8 cellular contexts compared by ENCODE assay signal in the genomic region with DNA sequence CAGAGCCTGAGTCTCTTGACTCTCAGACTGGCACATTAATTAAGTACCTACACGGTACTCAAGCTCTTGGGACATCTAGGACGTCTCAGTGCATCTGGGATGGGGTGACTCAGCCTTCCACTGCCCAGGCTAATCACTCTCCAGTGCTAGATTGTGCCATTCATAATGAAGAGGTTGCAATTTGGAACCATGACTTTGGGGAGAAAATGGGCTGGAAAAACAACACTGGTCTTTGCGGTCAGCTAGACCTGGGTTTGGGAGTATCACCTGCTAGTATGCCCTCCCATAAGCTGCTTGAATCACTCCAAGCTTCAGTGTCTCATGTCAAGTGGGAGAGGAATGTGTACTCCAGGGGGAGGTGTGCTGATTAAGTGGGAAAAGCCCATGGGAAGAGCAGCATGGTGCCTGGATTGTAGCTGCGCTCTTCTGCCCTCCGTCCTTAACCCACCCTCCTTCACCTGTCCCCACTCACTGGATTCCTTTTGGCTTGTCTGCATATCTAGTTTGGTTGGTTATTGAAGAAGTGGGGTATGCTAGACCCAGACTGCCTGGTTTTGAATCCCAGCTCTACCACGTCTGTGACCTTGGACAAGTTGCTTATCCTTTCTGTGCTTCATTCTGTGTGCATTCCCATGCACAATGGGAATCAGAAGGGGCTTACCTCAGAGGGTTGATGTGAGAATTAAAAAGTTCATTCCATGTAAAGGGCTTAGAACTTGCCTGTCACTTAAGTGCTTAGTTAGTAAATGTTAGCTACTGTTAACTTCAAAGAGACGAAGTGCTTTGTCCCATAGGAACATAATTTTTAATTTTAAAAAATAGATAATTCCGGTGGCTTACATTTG. TPM values are rescaled to one million over a fixed set of nuclear protein-coding genes. Genes with fewer than 3 reads are reported as not detected.
DNase-seq lines count a peak whose midpoint lies in the region; ATAC-seq and TF ChIP-seq lines count a peak whose summit lies in the region.

No MANE protein-coding gene starts in this region.

- 0 out of 22 replicates have a peak, but pooled peaks cover 0 to 5% (median 0%) of the 10 kb centered on the region in 11 experiments for H4K20me1 ChIP-seq in BLaER1 treated with 17β-estradiol and CSF1 and Interleukin-3, amounts not matched to agents 10 nM and 100 nM

- 46 to 53% (median 52%) methylated on average over 8 of the region's 8 CpGs for WGBS in ovary, 3 donors

- H3K36me3 ChIP-seq in BLaER1 treated with 17β-estradiol and CSF1 and Interleukin-3, amounts not matched to agents 10 nM and 100 nM = no peaks in the 10 kb centered on the region
- no peaks in the 10 kb centered on the region for H3K36me3 ChIP-seq in ovary

- H3K4me1 ChIP-seq in BLaER1 treated with 17β-estradiol and CSF1 and Interleukin-3, amounts not matched to agents 10 nM and 100 nM = peaks cover 62 to 75% (median 69%) of the 10 kb centered on the region in 10 experiments
- H3K4me1 ChIP-seq in ovary (ENCODE audit: insufficient read depth) = no peaks in the 10 kb centered on the region

- TF ChIP-seq CTCF in ovary (IDR thresholded peaks at IDR 0.05) = no peak

- H3K4me3 ChIP-seq in BLaER1 treated with 17β-estradiol and CSF1 and Interleukin-3, amounts not matched to agents 10 nM and 100 nM = peak overlapping the region; percentile 40 to 64 (median 50); a peak in 15 of 20 replicates
- H3K4me3 ChIP-seq in ovary = no peak overlapping the region

- CTCF ChIA-PET in activated CD4-positive, alpha-beta memory T cell treated with anti-CD3 and anti-CD28 coated beads, Interleukin-2, amount 10 ng/mL, durations not matched to agents 7 days and 5 days (lab: Charles Lee) = interaction anchor here (0.6 to 2.2 kb wide), 5 partner anchors 36 to 77 kb away, joined by 3 to 7 read pairs (median 4); no protein-coding TSS in a partner anchor

- H3K9ac ChIP-seq in BLaER1 treated with 17β-estradiol and CSF1 and Interleukin-3, amounts not matched to agents 10 nM and 100 nM = peak overlapping the region in 10 of 11 experiments; percentile 12 to 77 (median 68); a peak in 17 of 22 replicates

- H3K4me2 ChIP-seq in BLaER1 treated with 17β-estradiol and CSF1 and Interleukin-3, amounts not matched to agents 10 nM and 100 nM = peak overlapping the region; percentile 73 to 98 (median 96)

- peaks cover 0 to 10% (median 0%) of the 10 kb centered on the region in 11 experiments; a peak in 1 of 22 replicates for H3K27me3 ChIP-seq in BLaER1 treated with 17β-estradiol and CSF1 and Interleukin-3, amounts not matched to agents 10 nM and 100 nM
- no peaks in the 10 kb centered on the region for H3K27me3 ChIP-seq in ovary

- intact Hi-C loops in ovary (cut with DNase I) = no loop called here

- DNase-seq in HT1080 (ENCODE audit: low read depth) (peak; percentile 82), lung microvascular endothelial cell (ENCODE audit: low read depth in 2 of 2) (peak; percentile 38 to 72), GDM1 (lab: John Stamatoyannopoulos, UW) (no peak), ovary (no peak)
- no peak for DNase-seq in activated CD4-positive, alpha-beta memory T cell treated with anti-CD3 and anti-CD28 coated beads, Interleukin-2, amount 10 ng/mL, durations not matched to agents 7 days and 5 days

- peaks cover 82% of the 10 kb centered on the region for H3K4me1 Mint-ChIP-seq in activated CD4-positive, alpha-beta memory T cell treated with anti-CD3 and anti-CD28 coated beads, Interleukin-2, amount 10 ng/mL, durations not matched to agents 7 days and 5 days

- H3K9me3 Mint-ChIP-seq in activated CD4-positive, alpha-beta memory T cell treated with anti-CD3 and anti-CD28 coated beads, Interleukin-2, amount 10 ng/mL, durations not matched to agents 7 days and 5 days = no peaks in the 10 kb centered on the region

- no peaks in the 10 kb centered on the region for H3K27me3 Mint-ChIP-seq in activated CD4-positive, alpha-beta memory T cell treated with anti-CD3 and anti-CD28 coated beads, Interleukin-2, amount 10 ng/mL, durations not matched to agents 7 days and 5 days

- H3K9me3 ChIP-seq in BLaER1 treated with 17β-estradiol and CSF1 and Interleukin-3, amounts not matched to agents 10 nM and 100 nM (replicated peaks in 1 of 11) = no peaks in the 10 kb centered on the region
- no peaks in the 10 kb centered on the region for H3K9me3 ChIP-seq in ovary

- peak overlapping the region; percentile 68 for H3K4me3 Mint-ChIP-seq in activated CD4-positive, alpha-beta memory T cell treated with anti-CD3 and anti-CD28 coated beads, Interleukin-2, amount 10 ng/mL, durations not matched to agents 7 days and 5 days

- no peak for ATAC-seq in HG03196 (IDR thresholded peaks at IDR 0.05; ENCODE audit: unreplicated experiment)
- ATAC-seq in HG03139 (IDR thresholded peaks at IDR 0.05; ENCODE audit: unreplicated experiment) = no peak

- peaks cover 37% of the 10 kb centered on the region for H3K36me3 Mint-ChIP-seq in activated CD4-positive, alpha-beta memory T cell treated with anti-CD3 and anti-CD28 coated beads, Interleukin-2, amount 10 ng/mL, durations not matched to agents 7 days and 5 days (ENCODE audit: low read depth)

- no peak for TF ChIP-seq POLR2A in ovary (IDR thresholded peaks at IDR 0.05)

- no peak for TF ChIP-seq EP300 in ovary (IDR thresholded peaks at IDR 0.05)

- H3K27ac Mint-ChIP-seq in activated CD4-positive, alpha-beta memory T cell treated with anti-CD3 and anti-CD28 coated beads, Interleukin-2, amount 10 ng/mL, durations not matched to agents 7 days and 5 days = peak overlapping the region; percentile 97

- peak overlapping the region in 10 of 11 experiments; percentile 25 to 86 (median 80); a peak in 19 of 22 replicates for H3K27ac ChIP-seq in BLaER1 treated with 17β-estradiol and CSF1 and Interleukin-3, amounts not matched to agents 10 nM and 100 nM
- no peak overlapping the region for H3K27ac ChIP-seq in ovary

- POLR2A ChIA-PET in activated CD4-positive, alpha-beta memory T cell treated with anti-CD3 and anti-CD28 coated beads, Interleukin-2, amount 10 ng/mL, durations not matched to agents 7 days and 5 days (lab: Charles Lee) = interaction anchor here (0.7 to 14.1 kb wide), 7 partner anchors 11 to 138 kb away, joined by 3 to 406 read pairs (median 7); partner anchors contain the start of genes CBX3 and HNRNPA2B1

RNA-seq across cellular contexts. Expression of gene NFE2L3, which starts 3.8 kb away (rescaled TPM):
- total RNA-seq in HT1080 (2014; rRNA removed; shearing (Covaris generic)) = 25.4 and 26.9 TPM in 2 replicates
- polyA plus RNA-seq in HT1080 (2015; cell fraction: cytosol; rRNA removed) = 55.9 and 66.2 TPM in 2 replicates
- 126 and 129 TPM in 2 replicates for polyA plus RNA-seq in HT1080 (2015; cell fraction: nucleus; rRNA removed)
- 10 to 100 TPM; 21.5 to 24.0 TPM for total RNA-seq in activated CD4-positive, alpha-beta memory T cell treated with anti-CD3 and anti-CD28 coated beads, Interleukin-2, amount 10 ng/mL, durations not matched to agents 7 days and 5 days
- total RNA-seq in lung microvascular endothelial cell (10.3 and 19.4 TPM in 2 replicates), ovary (1 to 10 TPM in 3 of 7 donors, under 1 TPM in 4; 0.45 to 3.1 (median 0.65) TPM)
- polyA plus RNA-seq in ovary = 1 to 10 TPM; 1.4 to 6.1 TPM

RNA-seq across cellular contexts. Expression of gene HNRNPA2B1, which starts 44.8 kb away (rescaled TPM):
- total RNA-seq in HT1080 (2014; rRNA removed; shearing (Covaris generic)) = 171 and 302 TPM in 2 replicates
- 1,169 and 1,263 TPM in 2 replicates for polyA plus RNA-seq in HT1080 (2015; cell fraction: cytosol; rRNA removed)
- polyA plus RNA-seq in HT1080 (2015; cell fraction: nucleus; rRNA removed) = 1,477 and 1,532 TPM in 2 replicates
- 100 to 1,000 TPM; 696 to 705 TPM for total RNA-seq in activated CD4-positive, alpha-beta memory T cell treated with anti-CD3 and anti-CD28 coated beads, Interleukin-2, amount 10 ng/mL, durations not matched to agents 7 days and 5 days
- total RNA-seq in lung microvascular endothelial cell (67.1 and 89.4 TPM in 2 replicates), ovary (100 to 1,000 TPM; 236 to 451 (median 368) TPM)
- polyA plus RNA-seq in ovary = 100 to 1,000 TPM; 483 to 659 TPM

RNA-seq across cellular contexts. Expression of gene CBX3, which starts 45.8 kb away (rescaled TPM):
- total RNA-seq in HT1080 (2014; rRNA removed; shearing (Covaris generic)) = 201 and 202 TPM in 2 replicates
- polyA plus RNA-seq in HT1080 (2015; cell fraction: cytosol; rRNA removed) = 269 and 278 TPM in 2 replicates
- polyA plus RNA-seq in HT1080 (2015; cell fraction: nucleus; rRNA removed) = 249 and 274 TPM in 2 replicates
- 100 to 1,000 TPM; 214 to 215 TPM for total RNA-seq in activated CD4-positive, alpha-beta memory T cell treated with anti-CD3 and anti-CD28 coated beads, Interleukin-2, amount 10 ng/mL, durations not matched to agents 7 days and 5 days
- total RNA-seq in lung microvascular endothelial cell (95.0 and 103 TPM in 2 replicates), ovary (100 to 1,000 TPM in 3 of 7 donors, 10 to 100 TPM in 4; 71.7 to 133 (median 98.8) TPM)
- polyA plus RNA-seq in ovary = 10 to 100 TPM; 73.3 to 90.3 TPM

Comparison
In these comparisons a context has a peak if more than half of its experiments do, and no peak if none do; other contexts are left out.
1. H3K27ac ChIP-seq: peak in BLaER1 treated with 17β-estradiol and CSF1 and Interleukin-3, amounts not matched to agents 10 nM and 100 nM (10 of 11); none in ovary (0 of 2).
2. DNase-seq: peak in HT1080 (single experiment) and lung microvascular endothelial cell (2 of 2); none in activated CD4-positive, alpha-beta memory T cell treated with anti-CD3 and anti-CD28 coated beads, Interleukin-2, amount 10 ng/mL, durations not matched to agents 7 days and 5 days (single experiment), GDM1 (single experiment) and ovary (0 of 5).